In genomic region chr13:72726721-72727416, GRCh38 we compare ENCODE assay signal across 7 cellular contexts. TPM values are rescaled to one million over a fixed set of nuclear protein-coding genes. Genes with fewer than 3 reads are reported as not detected.
DNase-seq lines count a peak whose midpoint lies in the region; ATAC-seq, FAIRE-seq and TF ChIP-seq lines count a peak whose summit lies in the region.

No MANE protein-coding gene starts in this region.

- no peak for TF ChIP-seq CTCF in choroid plexus epithelial cell (conservative IDR thresholded peaks at IDR 0.05; ENCODE audit: low read depth, low read length)

- ATAC-seq in memory B cell (ENCODE audit: low read depth) = peak; percentile 10

- peaks cover 17% of the 10 kb centered on the region for H3K36me3 Mint-ChIP-seq in memory B cell

- no peaks in the 10 kb centered on the region for H3K27me3 Mint-ChIP-seq in memory B cell

- H3K9me3 Mint-ChIP-seq in memory B cell = no peaks in the 10 kb centered on the region

- H3K27ac Mint-ChIP-seq in memory B cell = peak overlapping the region; percentile 91

- FAIRE-seq in GM12892 (lab: Jason Lieb, UNC) = peak; percentile 9

- H3K4me1 Mint-ChIP-seq in memory B cell = peaks cover 32% of the 10 kb centered on the region

- peak overlapping the region; percentile 98 for H3K4me3 Mint-ChIP-seq in memory B cell

- no peak for TF ChIP-seq POLR2A in GM12892 (IDR thresholded peaks at IDR 0.05; ENCODE audit: low read depth, low read length)

- peak; percentile 22 for DNase-seq in GM12892 (ENCODE audit: insufficient read length)
- DNase-seq in GOT3 (lab: John Stamatoyannopoulos, UW) = peak; percentile 2
- DNase-seq in KG1 (lab: John Stamatoyannopoulos, UW) = peak; percentile 68
- peak; percentile 74 for DNase-seq in UCSD-AML1 (lab: John Stamatoyannopoulos, UW; ENCODE audit: unreplicated experiment)
- DNase-seq in choroid plexus epithelial cell (ENCODE audit: low read depth) = peak; percentile 23
- peak in 1 of 2 donors; percentile 15 for DNase-seq in memory B cell (ENCODE audit: low spot score in 2 of 2)
- DNase-seq in stimulated activated CD8-positive, alpha-beta memory T cell treated with anti-CD3 and anti-CD28 coated beads, Interleukin-7, amount 100 ng/mL, for 4 hours (ENCODE audit: low read depth in 2 of 2) = peak; percentile 13 to 24

- H3K4me3 ChIP-seq in choroid plexus epithelial cell (ENCODE audit: low read depth, low read length) = peak overlapping the region; percentile 92

RNA-seq across cellular contexts. Expression of gene MZT1, which starts 0.6 kb away (rescaled TPM):
- polyA plus RNA-seq in GM12892 (2012; ENCODE audit: missing spikeins) = 28.3 TPM

RNA-seq across cellular contexts. Expression of gene BORA, which starts 0.9 kb away (rescaled TPM):
- polyA plus RNA-seq in GM12892 (2012; ENCODE audit: missing spikeins) = 13.8 TPM

RNA-seq across cellular contexts. Expression of gene DIS3, which starts 54.8 kb away (rescaled TPM):
- 36.1 TPM for polyA plus RNA-seq in GM12892 (2012; ENCODE audit: missing spikeins)

RNA-seq across cellular contexts. Expression of gene PIBF1, which starts 55.1 kb away (rescaled TPM):
- 19.6 TPM for polyA plus RNA-seq in GM12892 (2012; ENCODE audit: missing spikeins)
